13 cellular contexts compared by ENCODE assay signal in the genomic region with DNA sequence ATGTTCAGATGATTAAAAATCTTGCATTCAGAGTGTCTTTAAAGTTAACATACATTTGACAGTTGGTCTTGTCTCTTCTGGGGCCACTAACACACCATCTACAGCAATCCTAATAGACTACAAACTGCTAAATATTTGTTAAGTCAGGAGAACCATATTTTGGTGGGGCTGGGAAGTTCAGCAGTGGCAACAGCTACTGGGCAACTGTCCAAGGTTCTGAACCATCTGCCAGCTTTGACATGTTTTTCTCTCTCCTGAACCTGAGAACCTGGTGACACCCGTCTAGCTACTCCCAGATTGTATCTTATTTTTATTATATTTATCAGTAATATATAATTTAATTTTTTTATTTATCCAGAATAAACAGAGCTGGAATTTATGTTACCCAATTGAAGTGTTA.
DNase-seq lines count a peak whose midpoint lies in the region; ATAC-seq and TF ChIP-seq lines count a peak whose summit lies in the region.
"Had no signal": no experiment of that assay in that cellular context is flagged by ENCODE, and none has a peak within 500 bp of the region (broad histone marks: within the 10 kb centered on the region; RNA-seq: fewer than 3 reads in every experiment).

No MANE protein-coding gene starts in this region.

- no peak for TF ChIP-seq POLR2A in gastrocnemius medialis (IDR thresholded peaks at IDR 0.05)

- H3K27me3 ChIP-seq in fibroblast of lung (ENCODE audit: control insufficient read depth, insufficient read depth, low read length) (no peaks in the 10 kb centered on the region), gastrocnemius medialis (no peaks in the 10 kb centered on the region)

- POLR2A ChIA-PET in HEK293T (lab: Yijun Ruan, JAX) = no interaction called here

- no peak overlapping the region for H3K4me2 ChIP-seq in fibroblast of lung (ENCODE audit: extremely low read depth, insufficient read depth, low read length)

- H3K27ac ChIP-seq in fibroblast of lung (ENCODE audit: insufficient read depth, low read length) (no peak overlapping the region), gastrocnemius medialis (no peak overlapping the region)
- H3K27ac ChIP-seq: thoracic aorta had no signal

- H3K4me3 ChIP-seq in fibroblast of lung (replicated peaks in 1 of 4; ENCODE audit: control extremely low read depth in 1 of 4, insufficient read depth in 1 of 4, low read depth in 3 of 4, low read length in 4 of 4) (no peak overlapping the region), gastrocnemius medialis (no peak overlapping the region)
- H3K4me3 ChIP-seq: thoracic aorta had no signal

- H4K20me1 ChIP-seq in fibroblast of lung (ENCODE audit: control insufficient read depth, extremely low read depth, insufficient read depth, low read length) = no peaks in the 10 kb centered on the region

- H2AFZ ChIP-seq in fibroblast of lung (ENCODE audit: low read length) = no peak overlapping the region

- H3K4me1 ChIP-seq in fibroblast of lung (ENCODE audit: control insufficient read depth, extremely low read depth, insufficient read depth, low read length) (no peaks in the 10 kb centered on the region), gastrocnemius medialis (no peaks in the 10 kb centered on the region)

- no peak overlapping the region for H3K9ac ChIP-seq in fibroblast of lung (ENCODE audit: insufficient read depth, low read length)

- ATAC-seq in gastrocnemius medialis (no peak), sciatic nerve (no peak), HG03378 (IDR thresholded peaks at IDR 0.05; ENCODE audit: unreplicated experiment) (no peak)

- intact Hi-C loops in gastrocnemius medialis (cut with DNase I; ENCODE audit: low total_unique reads) (no loop called here), sciatic nerve (cut with DNase I) (no loop called here)

- in situ Hi-C loops in gastrocnemius medialis (cut with MboI; ENCODE audit: low sequenced_read_pairs in 4 of 4) = no loop called here

- no peaks in the 10 kb centered on the region for H3K36me3 ChIP-seq in fibroblast of lung (ENCODE audit: control insufficient read depth, insufficient read depth, low read length)
- H3K36me3 ChIP-seq in gastrocnemius medialis = no peaks in the 10 kb centered on the region
- H3K36me3 ChIP-seq: thoracic aorta had no signal

- CTCF ChIA-PET in HEK293T (lab: Yijun Ruan, JAX) = no interaction called here

- DNase-seq in AG20443 (ENCODE audit: low spot score) (peak; percentile 17), HEK293T (ENCODE audit: extremely low spot score) (peak; percentile 31), NCI-H748 (lab: John Stamatoyannopoulos, UW; ENCODE audit: unreplicated experiment) (peak; percentile 50), fibroblast of lung (ENCODE audit: low read depth in 2 of 2) (peak; percentile 13 to 20), gastrocnemius medialis (no peak), NCI-H1930 (lab: John Stamatoyannopoulos, UW) (no peak), sciatic nerve (ENCODE audit: low spot score) (no peak)
- DNase-seq: activated CD4-positive, CD25-positive, alpha-beta regulatory T cell treated with anti-CD3 and anti-CD28 coated beads, Interleukin-2, amount 50 U/mL, for 72 hours; amniotic stem cell; midbrain; NCI-H1436 treated with DMSO at 0.1 percent for 48 hours had no signal

- no peak for TF ChIP-seq CTCF in fibroblast of lung (conservative IDR thresholded peaks at IDR 0.05 in 1 of 2, IDR thresholded peaks at IDR 0.05 in 1 of 2; ENCODE audit: low read depth in 1 of 2, low read length in 2 of 2)
- no peak for TF ChIP-seq CTCF in gastrocnemius medialis (IDR thresholded peaks at IDR 0.05 in 4 of 5, conservative IDR thresholded peaks at IDR 0.05 in 1 of 5)

- no peaks in the 10 kb centered on the region for H3K79me2 ChIP-seq in fibroblast of lung (ENCODE audit: control insufficient read depth, insufficient read depth, low read length)

- no peaks in the 10 kb centered on the region for H3K9me3 ChIP-seq in fibroblast of lung (ENCODE audit: control insufficient read depth, insufficient read depth, low read depth, low read length)
- H3K9me3 ChIP-seq in gastrocnemius medialis = no peaks in the 10 kb centered on the region
- H3K9me3 ChIP-seq: thoracic aorta had no signal

TF ChIP-seq in HEK293T, 16 proteins besides CTCF, POLR2A, EP300 and RAD21:
- TF ChIP-seq NFRKB (IDR thresholded peaks at IDR 0.05) = no peak
- no peak for TF ChIP-seq FOXA1 (IDR thresholded peaks at IDR 0.05)
- no peak for TF ChIP-seq SUZ12 (IDR thresholded peaks at IDR 0.05)
- TF ChIP-seq, protein P1, sequence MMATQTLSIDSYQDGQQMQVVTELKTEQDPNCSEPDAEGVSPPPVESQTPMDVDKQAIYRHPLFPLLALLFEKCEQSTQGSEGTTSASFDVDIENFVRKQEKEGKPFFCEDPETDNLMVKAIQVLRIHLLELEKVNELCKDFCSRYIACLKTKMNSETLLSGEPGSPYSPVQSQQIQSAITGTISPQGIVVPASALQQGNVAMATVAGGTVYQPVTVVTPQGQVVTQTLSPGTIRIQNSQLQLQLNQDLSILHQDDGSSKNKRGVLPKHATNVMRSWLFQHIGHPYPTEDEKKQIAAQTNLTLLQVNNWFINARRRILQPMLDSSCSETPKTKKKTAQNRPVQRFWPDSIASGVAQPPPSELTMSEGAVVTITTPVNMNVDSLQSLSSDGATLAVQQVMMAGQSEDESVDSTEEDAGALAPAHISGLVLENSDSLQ (IDR thresholded peaks at IDR 0.05) = no peak
- no peak for TF ChIP-seq TARDBP (IDR thresholded peaks at IDR 0.05)
- TF ChIP-seq HDGF (IDR thresholded peaks at IDR 0.05; ENCODE audit: borderline replicate concordance) = no peak
- TF ChIP-seq LEF1 (IDR thresholded peaks at IDR 0.05; ENCODE audit: borderline replicate concordance) = no peak
- no peak for TF ChIP-seq ARNT (IDR thresholded peaks at IDR 0.05)
- no peak for TF ChIP-seq BHLHE40 (IDR thresholded peaks at IDR 0.05; ENCODE audit: borderline replicate concordance)
- no peak for TF ChIP-seq CTBP1 (IDR thresholded peaks at IDR 0.05; ENCODE audit: borderline replicate concordance)

Comparison
In these comparisons a context has a peak if more than half of its experiments do, and no peak if none do; other contexts are left out.
1. DNase-seq: peak in AG20443 (single experiment), HEK293T (single experiment), NCI-H748 (single experiment) and fibroblast of lung (2 of 2); none in gastrocnemius medialis (0 of 2), NCI-H1930 (0 of 2) and sciatic nerve (single experiment).